Comparison of ENCODE assay signal across 1 cellular context in the genomic region with DNA sequence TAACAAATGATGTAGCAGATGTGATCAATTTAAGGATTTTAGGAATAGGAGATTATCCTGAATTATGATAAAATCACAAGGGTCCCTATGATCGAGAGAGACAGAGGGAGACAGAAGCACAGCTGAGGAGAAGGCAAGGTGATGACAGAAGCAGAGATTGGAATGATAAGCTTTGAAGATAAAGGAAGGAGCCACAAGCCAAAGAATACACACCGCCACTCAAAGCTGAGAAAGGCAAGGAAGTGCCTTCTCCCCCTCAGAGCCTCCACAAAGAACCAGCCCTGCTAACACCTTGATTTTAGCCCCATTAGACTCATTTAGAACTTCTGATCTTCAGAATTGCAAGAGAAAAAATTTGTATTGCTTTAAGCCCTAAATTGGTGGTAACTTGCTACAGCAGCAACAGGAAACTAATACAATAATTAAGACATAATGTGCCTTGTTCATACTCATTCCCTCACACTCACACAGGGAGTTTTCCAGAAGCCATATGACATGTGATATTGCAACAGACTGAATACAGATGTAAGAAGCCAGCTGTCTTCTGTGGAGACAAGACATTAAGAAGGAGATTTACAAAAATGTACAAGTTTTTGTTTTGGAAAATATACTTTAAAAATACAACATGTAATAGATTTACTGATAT.
A peak's percentile ranks its signal among the peaks of the same experiment; 100 is the strongest.
TF ChIP-seq lines count a peak whose summit lies in the region.

No MANE protein-coding gene starts in this region.

TF ChIP-seq in K562, 482 proteins besides CTCF, POLR2A, EP300 and RAD21 (continued from another document):
- no peak for TF ChIP-seq OTX1 (CRISPR knock-in tag; IDR thresholded peaks at IDR 0.05)
- no peak for TF ChIP-seq CBX1 (IDR thresholded peaks at IDR 0.05; ENCODE audit: low read depth)
- TF ChIP-seq BCOR (IDR thresholded peaks at IDR 0.05): no peak
- TF ChIP-seq CEBPB (tag; IDR thresholded peaks at IDR 0.05): no peak
- no peak for TF ChIP-seq MED1 (CRISPR knock-in tag; IDR thresholded peaks at IDR 0.05; ENCODE audit: borderline replicate concordance)
- TF ChIP-seq E2F8 (IDR thresholded peaks at IDR 0.05; ENCODE audit: low read depth, partially characterized antibody): no peak
- TF ChIP-seq SLC30A9 (CRISPR knock-in tag; IDR thresholded peaks at IDR 0.05): no peak
- TF ChIP-seq ZNF707 (CRISPR knock-in tag; conservative IDR thresholded peaks at IDR 0.05): no peak
- 0 out of 2 replicates have a peak, but pooled peaks have one; percentile 41 for TF ChIP-seq NBN (IDR thresholded peaks at IDR 0.05; ENCODE audit: low read depth)
- no peak for TF ChIP-seq FOXP4 (CRISPR knock-in tag; IDR thresholded peaks at IDR 0.05; ENCODE audit: borderline replicate concordance)
- TF ChIP-seq E2F3 (CRISPR knock-in tag; IDR thresholded peaks at IDR 0.05): no peak
- TF ChIP-seq ZNF174 (CRISPR knock-in tag; IDR thresholded peaks at IDR 0.05): no peak
- TF ChIP-seq ZNF740 (CRISPR knock-in tag; IDR thresholded peaks at IDR 0.05): no peak
- no peak for TF ChIP-seq ZNF740 (tag; IDR thresholded peaks at IDR 0.05)
- peak; percentile 48; the same call in 1 of the 2 replicates for TF ChIP-seq ESRRA (IDR thresholded peaks at IDR 0.05; ENCODE audit: borderline replicate concordance, low read depth)
- TF ChIP-seq NCOA1 (IDR thresholded peaks at IDR 0.05; ENCODE audit: low read depth): no peak
- TF ChIP-seq CREBBP (IDR thresholded peaks at IDR 0.05; ENCODE audit: low read depth, low read length): no peak
- TF ChIP-seq, protein P1, sequence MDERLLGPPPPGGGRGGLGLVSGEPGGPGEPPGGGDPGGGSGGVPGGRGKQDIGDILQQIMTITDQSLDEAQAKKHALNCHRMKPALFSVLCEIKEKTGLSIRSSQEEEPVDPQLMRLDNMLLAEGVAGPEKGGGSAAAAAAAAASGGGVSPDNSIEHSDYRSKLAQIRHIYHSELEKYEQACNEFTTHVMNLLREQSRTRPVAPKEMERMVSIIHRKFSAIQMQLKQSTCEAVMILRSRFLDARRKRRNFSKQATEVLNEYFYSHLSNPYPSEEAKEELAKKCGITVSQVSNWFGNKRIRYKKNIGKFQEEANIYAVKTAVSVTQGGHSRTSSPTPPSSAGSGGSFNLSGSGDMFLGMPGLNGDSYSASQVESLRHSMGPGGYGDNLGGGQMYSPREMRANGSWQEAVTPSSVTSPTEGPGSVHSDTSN (CRISPR knock-in tag; IDR thresholded peaks at IDR 0.05; ENCODE audit: low read depth): peak; percentile 50; the same call in 1 of the 2 replicates
- TF ChIP-seq, protein P1 (tag; conservative IDR thresholded peaks at IDR 0.05; ENCODE audit: low read depth): peak; percentile 82
- no peak for TF ChIP-seq HNRNPLL (IDR thresholded peaks at IDR 0.05; ENCODE audit: low read depth, low read length, poor library complexity, severe bottlenecking)
- TF ChIP-seq, protein P2, sequence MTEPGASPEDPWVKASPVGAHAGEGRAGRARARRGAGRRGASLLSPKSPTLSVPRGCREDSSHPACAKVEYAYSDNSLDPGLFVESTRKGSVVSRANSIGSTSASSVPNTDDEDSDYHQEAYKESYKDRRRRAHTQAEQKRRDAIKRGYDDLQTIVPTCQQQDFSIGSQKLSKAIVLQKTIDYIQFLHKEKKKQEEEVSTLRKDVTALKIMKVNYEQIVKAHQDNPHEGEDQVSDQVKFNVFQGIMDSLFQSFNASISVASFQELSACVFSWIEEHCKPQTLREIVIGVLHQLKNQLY (CRISPR knock-in tag; conservative IDR thresholded peaks at IDR 0.05): no peak
- TF ChIP-seq HMG20B (CRISPR knock-in tag; IDR thresholded peaks at IDR 0.05): no peak
- no peak for TF ChIP-seq LARP7 (IDR thresholded peaks at IDR 0.05)
- TF ChIP-seq TAF1 (IDR thresholded peaks at IDR 0.05; ENCODE audit: control insufficient read depth, extremely low read depth, insufficient read depth, low read length, severe bottlenecking): no peak
- TF ChIP-seq SMARCA4 (IDR thresholded peaks at IDR 0.05): peak; percentile 60; the same call in 1 of the 2 replicates
- TF ChIP-seq SPI1 (IDR thresholded peaks at IDR 0.05; ENCODE audit: borderline replicate concordance, low read depth, low read length): peak; percentile 49; the same call in 1 of the 2 replicates
- TF ChIP-seq ZBTB1 (CRISPR knock-in tag; IDR thresholded peaks at IDR 0.05; ENCODE audit: borderline replicate concordance, low read depth): no peak
TF ChIP-seq in K562: peak in this region for 28.
